ENCODE assay signal across 1 cellular context in genomic region chr5:142397178-142397577, GRCh38.
TF ChIP-seq lines count a peak whose summit lies in the region.

No MANE protein-coding gene starts in this region.

TF ChIP-seq in K562, 482 proteins besides CTCF, POLR2A, EP300 and RAD21 (continued from another document and continues in another):
- peak; percentile 20; the same call in 1 of the 2 replicates for TF ChIP-seq MGA (IDR thresholded peaks at IDR 0.05)
- TF ChIP-seq MCM5 (IDR thresholded peaks at IDR 0.05; ENCODE audit: low read depth), result no peak
- TF ChIP-seq NFIC (IDR thresholded peaks at IDR 0.05), result peak; percentile 45; the same call in 1 of the 2 replicates
- peak; percentile 86 for TF ChIP-seq TCF3 (CRISPR knock-in tag; IDR thresholded peaks at IDR 0.05)
- TF ChIP-seq PCBP1 (IDR thresholded peaks at IDR 0.05; ENCODE audit: low read depth, low read length, poor library complexity, severe bottlenecking), result no peak
- peak; percentile 67 for TF ChIP-seq KLF16 (IDR thresholded peaks at IDR 0.05)
- no peak for TF ChIP-seq ZBTB43 (CRISPR knock-in tag; IDR thresholded peaks at IDR 0.05)
- no peak for TF ChIP-seq TSC22D4 (tag; IDR thresholded peaks at IDR 0.05)
- peak; percentile 58; the same call in 1 of the 2 replicates for TF ChIP-seq SMARCC2 (IDR thresholded peaks at IDR 0.05; ENCODE audit: low read depth)
- TF ChIP-seq ZNF449 (CRISPR knock-in tag; IDR thresholded peaks at IDR 0.05), result no peak
- TF ChIP-seq TEAD4 (IDR thresholded peaks at IDR 0.05; ENCODE audit: low read length), result peak; percentile 85
- TF ChIP-seq TEAD4 (CRISPR knock-in tag; IDR thresholded peaks at IDR 0.05; ENCODE audit: borderline replicate concordance), result no peak
- TF ChIP-seq ZNF785 (CRISPR knock-in tag; IDR thresholded peaks at IDR 0.05), result no peak
- TF ChIP-seq RCOR1 (IDR thresholded peaks at IDR 0.05; ENCODE audit: borderline replicate concordance in 1 of 2, low read depth in 2 of 2, low read length in 2 of 2), result peak in 1 of 2 experiments; percentile 86; a peak in 2 of 4 replicates
- TF ChIP-seq CC2D1A (IDR thresholded peaks at IDR 0.05), result no peak
- no peak for TF ChIP-seq ZBTB9 (CRISPR knock-in tag; IDR thresholded peaks at IDR 0.05)
- TF ChIP-seq ARID3A (IDR thresholded peaks at IDR 0.05; ENCODE audit: borderline replicate concordance, low read depth, low read length), result peak; percentile 50; the same call in 1 of the 2 replicates
- TF ChIP-seq ESRRA (IDR thresholded peaks at IDR 0.05; ENCODE audit: borderline replicate concordance, low read depth), result peak; percentile 84
- TF ChIP-seq SMARCA5 (IDR thresholded peaks at IDR 0.05), result 0 out of 2 replicates have a peak, but pooled peaks have one; percentile 9
- TF ChIP-seq ZNF280A (IDR thresholded peaks at IDR 0.05; ENCODE audit: low read depth, partially characterized antibody), result no peak
- no peak for TF ChIP-seq ZNF431 (CRISPR knock-in tag; IDR thresholded peaks at IDR 0.05)
- peak; percentile 78 for TF ChIP-seq CBFA2T2 (conservative IDR thresholded peaks at IDR 0.05)
- 0 out of 4 replicates have a peak, but pooled peaks have one; percentile 34 to 41 for TF ChIP-seq ARNT (IDR thresholded peaks at IDR 0.05)
- TF ChIP-seq ZNF592 (IDR thresholded peaks at IDR 0.05), result peak; percentile 42; the same call in 1 of the 2 replicates
- TF ChIP-seq ATF2 (CRISPR knock-in tag; IDR thresholded peaks at IDR 0.05), result no peak
- TF ChIP-seq MTA3 (IDR thresholded peaks at IDR 0.05; ENCODE audit: borderline replicate concordance), result 0 out of 2 replicates have a peak, but pooled peaks have one; percentile 39
